1 cellular context compared by ENCODE assay signal in the genomic region with DNA sequence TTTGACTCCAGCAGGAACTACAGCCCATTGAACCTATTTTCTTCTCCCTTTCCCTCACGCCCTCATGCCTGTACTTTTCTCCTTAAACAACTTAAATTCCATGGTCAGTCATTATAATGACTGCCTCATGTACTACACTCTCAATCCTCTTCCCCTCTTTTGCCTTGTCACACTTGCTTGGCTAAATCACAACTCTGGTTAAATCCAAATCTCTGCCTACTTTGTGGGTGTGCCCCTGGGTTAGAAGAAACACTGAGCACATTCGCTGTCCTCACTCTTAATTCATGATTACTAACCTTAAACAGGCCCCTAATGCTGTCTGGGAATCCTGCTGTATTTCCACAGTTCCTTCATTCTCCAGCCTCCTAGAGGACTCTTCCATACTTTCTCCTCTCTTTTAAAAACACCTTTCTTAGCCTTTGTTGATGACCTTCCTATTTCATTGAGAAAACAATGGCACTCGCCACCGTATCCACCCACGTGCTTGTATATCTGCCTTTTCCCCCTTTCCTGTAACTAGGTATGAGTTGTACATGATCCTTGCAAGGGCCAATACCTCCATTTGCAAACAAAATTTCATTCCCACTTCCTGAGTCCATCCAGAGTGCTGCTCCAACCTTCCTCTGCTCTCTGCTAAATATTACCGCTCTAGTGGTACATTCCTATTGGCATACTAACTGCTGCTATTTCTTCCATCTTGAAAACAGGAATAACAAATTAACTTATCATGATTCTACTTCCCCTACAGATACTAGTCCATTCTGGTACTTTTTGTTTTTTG.
A peak's percentile ranks its signal among the peaks of the same experiment; 100 is the strongest.
TF ChIP-seq lines count a peak whose summit lies in the region.

No MANE protein-coding gene starts in this region.

TF ChIP-seq in HepG2, 621 proteins besides CTCF, POLR2A, EP300 and RAD21:
- TF ChIP-seq ZNF501 (CRISPR knock-in tag; IDR thresholded peaks at IDR 0.05) (0 out of 2 replicates have a peak, but pooled peaks have one; percentile 27), ZNF790 (CRISPR knock-in tag; IDR thresholded peaks at IDR 0.05; ENCODE audit: borderline replicate concordance) (no peak), ZNF781 (CRISPR knock-in tag; IDR thresholded peaks at IDR 0.05; ENCODE audit: borderline replicate concordance, not compliant biosample characterization) (no peak)
